21 cellular contexts compared by ENCODE assay signal in genomic region chr19:52917531-52917930, GRCh38. TPM values are rescaled to one million over a fixed set of nuclear protein-coding genes. Genes with fewer than 3 reads are reported as not detected.
"Had no signal": no experiment of that assay in that cellular context is flagged by ENCODE, and none has a peak within 500 bp of the region (broad histone marks: within the 10 kb centered on the region; RNA-seq: fewer than 3 reads in every experiment).

No MANE protein-coding gene starts in this region.

- H3K9me3 ChIP-seq: SJSA1 had no signal

- ATAC-seq: HepG2 had no signal

- H3K27ac ChIP-seq: KMS-11, Peyer's patch, SJSA1, SK-N-MC had no signal

- FAIRE-seq: HepG2 had no signal

- H3K27me3 ChIP-seq: Peyer's patch, SJSA1 had no signal

- DNase-seq: IMR-90, Kasumi-1, MM.1S, NCI-H1092 treated with DMSO at 0.1 percent for 48 hours, NCI-H1436, NCI-H187, NCI-H2029, NCI-H2081 treated with DMSO at 0.1 percent for 48 hours, NCI-H2171 treated with DMSO at 0.1 percent for 48 hours, NCI-H345, NCI-H524, NCI-H526 treated with DMSO at 0.1 percent for 48 hours, NCI-H774, Peyer's patch, Right ventricle myocardium superior, SIG-M5 had no signal

- H3K4me1 ChIP-seq: Peyer's patch, SJSA1 had no signal

- H3K4me3 ChIP-seq: Peyer's patch, SJSA1, SK-N-MC had no signal

RNA-seq across cellular contexts. Expression of gene ZNF888, which starts 5.7 kb away (rescaled TPM):
- total RNA-seq: HT1080 had no signal

RNA-seq across cellular contexts. Expression of gene ZNF320, which starts 20.1 kb away (rescaled TPM):
- polyA plus RNA-seq: HepG2 had no signal

RNA-seq across cellular contexts. Expression of gene ZNF816, which starts 45.1 kb away (rescaled TPM):
- total RNA-seq: HT1080 had no signal
